In the genomic region with DNA sequence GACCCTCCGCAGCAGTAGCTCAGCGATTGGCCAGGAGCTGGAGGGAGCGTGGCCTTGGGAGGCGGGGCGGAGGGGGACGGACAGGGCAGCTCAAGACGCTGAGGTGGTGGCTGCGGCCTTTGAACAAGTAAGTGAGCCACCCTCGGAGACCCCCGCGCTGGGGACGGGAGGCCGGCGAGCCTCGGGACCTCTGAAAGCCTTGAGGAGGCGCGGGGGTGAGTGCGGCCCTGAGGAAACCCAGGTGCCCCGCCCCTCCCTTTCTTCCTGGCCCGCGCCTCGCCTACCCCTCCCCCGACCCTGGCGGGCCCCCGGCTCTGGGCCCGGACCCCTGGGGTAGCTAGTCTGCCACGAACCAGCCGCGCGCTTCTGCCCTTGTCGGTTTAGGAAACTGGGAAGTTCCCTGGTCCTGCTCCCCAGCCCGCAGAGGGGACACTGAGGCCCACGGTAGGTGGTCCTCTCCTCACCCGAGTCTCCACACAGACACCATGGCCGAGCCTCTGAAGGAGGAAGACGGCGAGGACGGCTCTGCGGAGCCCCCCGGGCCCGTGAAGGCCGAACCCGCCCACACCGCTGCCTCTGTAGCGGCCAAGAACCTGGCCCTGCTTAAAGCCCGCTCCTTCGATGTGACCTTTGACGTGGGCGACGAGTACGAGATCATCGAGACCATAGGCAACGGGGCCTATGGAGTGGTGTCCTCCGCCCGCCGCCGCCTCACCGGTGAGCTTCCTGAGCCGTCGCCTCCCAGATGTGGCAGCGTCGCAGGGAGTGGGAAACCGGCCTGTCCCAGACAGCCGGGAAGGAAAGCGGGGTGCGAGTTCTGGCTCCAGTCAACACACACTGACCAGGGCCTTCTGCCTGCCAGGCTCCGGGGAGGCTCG, we compare ENCODE assay signal across 8 cellular contexts. TPM values are rescaled to one million over a fixed set of nuclear protein-coding genes. Genes with fewer than 3 reads are reported as not detected.
DNase-seq lines count a peak whose midpoint lies in the region; ATAC-seq and TF ChIP-seq lines count a peak whose summit lies in the region.

TSS of gene MAPK7 (plus strand) at position 83 of the 878 bp plus-strand sequence. CDS start at position 486, 403 bp downstream.

- H3K27ac ChIP-seq in OCI-LY3 (ENCODE audit: low read length) (peak within 1 kb of the TSS; percentile 76), aorta (ENCODE audit: low read depth in 1 of 2, low read length in 2 of 2) (peak within 1 kb of the TSS; percentile 54 to 83)

- ATAC-seq in GM21528 (IDR thresholded peaks at IDR 0.05; ENCODE audit: low FRiP score, unreplicated experiment) (peak; percentile 11), mucosa of descending colon (peak; percentile 12), aorta (ENCODE audit: low FRiP score) (peak; percentile 13), GM21360 (IDR thresholded peaks at IDR 0.05; ENCODE audit: unreplicated experiment) (no peak)
- no peak for ATAC-seq in effector memory CD8-positive, alpha-beta T cell (replicated peaks)

- peak within 1 kb of the TSS; percentile 78 to 98 for H3K27ac Mint-ChIP-seq in effector memory CD8-positive, alpha-beta T cell

- 1 to 2% methylated on average over 58 to 68 of the region's 68 CpGs for WGBS in aorta, 2 donors

- peak within 1 kb of the TSS; percentile 76 for H3K4me2 ChIP-seq in OCI-LY3 (ENCODE audit: low read length)

- intact Hi-C loops in mucosa of descending colon (cut with DNase I, micrococcal nuclease) = no loop called here
- intact Hi-C loops in aorta (cut with DNase I) = loop anchor here in 1 of 2 donors (5.0 kb wide), 1 partner anchor 69 kb away; no protein-coding TSS in a partner anchor

- no peaks in the 10 kb centered on the region for H3K79me2 ChIP-seq in OCI-LY3 (ENCODE audit: low read length)

- H2AFZ ChIP-seq in OCI-LY3 (ENCODE audit: low read depth, low read length) = 0 out of 2 replicates have a peak within 1 kb of the TSS, but pooled peaks have one; percentile 65

- no peaks in the 10 kb centered on the region for H3K9me3 Mint-ChIP-seq in effector memory CD8-positive, alpha-beta T cell

- peaks cover 13 to 20% of the 10 kb centered on the region in 2 donors for H3K4me1 Mint-ChIP-seq in effector memory CD8-positive, alpha-beta T cell (ENCODE audit: low read depth in 2 of 2)

- DNase-seq in AG09309 (ENCODE audit: low read depth) = no peak
- DNase-seq in effector memory CD8-positive, alpha-beta T cell = no peak
- DNase-seq in mucosa of descending colon = no peak
- DNase-seq in aorta = peak; percentile 54 to 78
- DNase-seq in amygdala (lab: John Stamatoyannopoulos, UW) = no peak

- H3K4me3 Mint-ChIP-seq in effector memory CD8-positive, alpha-beta T cell = peak within 1 kb of the TSS; percentile 93 to 99

- TF ChIP-seq CTCF in AG09309 (IDR thresholded peaks at IDR 0.05; ENCODE audit: control insufficient read depth, insufficient read depth, low read depth, low read length, missing control alignments) = no peak
- no peak for TF ChIP-seq CTCF in OCI-LY3 (IDR thresholded peaks at IDR 0.05; ENCODE audit: low read depth, low read length)
- TF ChIP-seq CTCF in mucosa of descending colon (IDR thresholded peaks at IDR 0.05) = no peak

- H3K4me3 ChIP-seq in AG09309 (ENCODE audit: control insufficient read depth, low read depth, low read length) (peak within 1 kb of the TSS; percentile 83), OCI-LY3 (ENCODE audit: low read length) (peak within 1 kb of the TSS; percentile 85), mucosa of descending colon (peak within 1 kb of the TSS; percentile 71), aorta (ENCODE audit: low read length in 2 of 2) (peak within 1 kb of the TSS; percentile 49 to 75)

- no peaks in the 10 kb centered on the region for H4K20me1 ChIP-seq in OCI-LY3 (ENCODE audit: insufficient read depth, low read length)

- H3K9me3 ChIP-seq in OCI-LY3 (ENCODE audit: insufficient read depth, low read length) (no peaks in the 10 kb centered on the region), mucosa of descending colon (no peaks in the 10 kb centered on the region), aorta (ENCODE audit: control insufficient read depth, low read length) (no peaks in the 10 kb centered on the region)

- no peaks in the 10 kb centered on the region for H3K27me3 ChIP-seq in OCI-LY3 (ENCODE audit: low read depth, low read length)
- H3K27me3 ChIP-seq in aorta (ENCODE audit: control insufficient read depth in 1 of 2, insufficient read depth in 2 of 2, low read length in 1 of 2) = no peaks in the 10 kb centered on the region

- no peaks in the 10 kb centered on the region for H3K36me3 ChIP-seq in OCI-LY3 (replicated peaks; ENCODE audit: low read depth, low read length)
- H3K36me3 ChIP-seq in mucosa of descending colon (ENCODE audit: low read depth) = peaks cover 3% of the 10 kb centered on the region
- peaks cover 0 to 5% of the 10 kb centered on the region in 2 donors for H3K36me3 ChIP-seq in aorta (ENCODE audit: control insufficient read depth in 1 of 2, insufficient read depth in 2 of 2, low read length in 1 of 2)

- H3K4me1 ChIP-seq in OCI-LY3 (ENCODE audit: low read length) (no peaks in the 10 kb centered on the region), mucosa of descending colon (ENCODE audit: low read depth) (peaks cover 17% of the 10 kb centered on the region), aorta (ENCODE audit: control insufficient read depth in 1 of 2, insufficient read depth in 2 of 2, low read length in 2 of 2) (peaks cover 0 to 3% of the 10 kb centered on the region in 2 donors)

- H3K36me3 Mint-ChIP-seq in effector memory CD8-positive, alpha-beta T cell (ENCODE audit: insufficient read depth) = peaks cover 23% of the 10 kb centered on the region

- peak within 1 kb of the TSS; percentile 75 for H3K9ac ChIP-seq in OCI-LY3 (ENCODE audit: low read length)

- no peaks in the 10 kb centered on the region for H3K27me3 Mint-ChIP-seq in effector memory CD8-positive, alpha-beta T cell

RNA-seq across cellular contexts. Expression of gene MAPK7, which starts in this region (rescaled TPM):
- 10 to 100 TPM; 36.9 to 48.6 (median 47.5) TPM for total RNA-seq in mucosa of descending colon
- total RNA-seq in aorta = 10 to 100 TPM; 33.5 to 34.1 TPM
- 10 to 100 TPM in 1 of 2 donors, 1 to 10 TPM in 1; 5.4 to 25.6 TPM for polyA plus RNA-seq in aorta

Comparison
In these comparisons a context has a peak if more than half of its experiments do, and no peak if none do; other contexts are left out.
1. DNase-seq: peak in aorta (2 of 2); none in AG09309 (single experiment), effector memory CD8-positive, alpha-beta T cell (0 of 3), mucosa of descending colon (0 of 3) and amygdala (0 of 56).
2. ATAC-seq: peak in GM21528 (single experiment), mucosa of descending colon (single experiment) and aorta (single experiment); none in effector memory CD8-positive, alpha-beta T cell (single experiment) and GM21360 (single experiment).
3. Peak in every context shown above with its lines, with median percentiles within 50 percentile points of each other: H3K4me3 ChIP-seq.